Comparison of ENCODE assay signal across 8 cellular contexts in genomic region chr14:104827173-104828055, GRCh38. TPM values are rescaled to one million over a fixed set of nuclear protein-coding genes. Genes with fewer than 3 reads are reported as not detected.
DNase-seq lines count a peak whose midpoint lies in the region; ATAC-seq, FAIRE-seq and TF ChIP-seq lines count a peak whose summit lies in the region.

No MANE protein-coding gene starts in this region.

- WGBS in A549 (ENCODE audit: missing lambda C conversion rate) = 21% methylated on average over 33 of the region's 39 CpGs
- 7 to 9% methylated on average over 29 to 39 of the region's 39 CpGs for whole genome bisulfite sequencing in upper lobe of left lung, 2 donors

- TF ChIP-seq EP300 in A549 (IDR thresholded peaks at IDR 0.05) (no peak), upper lobe of left lung (IDR thresholded peaks at IDR 0.05) (no peak)

- H3K36me3 ChIP-seq in upper lobe of left lung = no peaks in the 10 kb centered on the region

- H3K4me3 ChIP-seq in A549 (peak overlapping the region; percentile 45), epithelial cell of proximal tubule (ENCODE audit: low read depth, low read length) (peak overlapping the region; percentile 61), upper lobe of left lung (peak overlapping the region; percentile 35 to 64 (median 50))

- no peaks in the 10 kb centered on the region for H3K27me3 ChIP-seq in upper lobe of left lung

- H3K36me3 Mint-ChIP-seq in activated CD8-positive, alpha-beta T cell treated with anti-CD3 and anti-CD28 coated beads for 36 hours (ENCODE audit: low read depth) = no peaks in the 10 kb centered on the region
- H3K36me3 Mint-ChIP-seq in natural killer cell = no peaks in the 10 kb centered on the region

- DNase-seq in A549 (ENCODE audit: low read depth in 1 of 2, low spot score in 1 of 2) (peak; percentile 76 to 93), NCI-H526 (lab: John Stamatoyannopoulos, UW) (peak; percentile 62 to 82), epithelial cell of proximal tubule (ENCODE audit: low read depth) (no peak), natural killer cell (peak; percentile 45), upper lobe of left lung (peak; percentile 55 to 89)
- DNase-seq in activated CD8-positive, alpha-beta T cell treated with anti-CD3 and anti-CD28 coated beads for 36 hours = peak; percentile 70

- TF ChIP-seq POLR2A in A549 (IDR thresholded peaks at IDR 0.05; ENCODE audit: low read length) (no peak), upper lobe of left lung (IDR thresholded peaks at IDR 0.05) (no peak)

- peak overlapping the region; percentile 95 for H3K4me2 ChIP-seq in A549

- peak overlapping the region; percentile 64 for H3K4me3 Mint-ChIP-seq in activated CD8-positive, alpha-beta T cell treated with anti-CD3 and anti-CD28 coated beads for 36 hours
- H3K4me3 Mint-ChIP-seq in natural killer cell = peak overlapping the region; percentile 86

- intact Hi-C loops in activated CD8-positive, alpha-beta T cell treated with anti-CD3 and anti-CD28 coated beads for 36 hours (cut with micrococcal nuclease) = no loop called here
- intact Hi-C loops in natural killer cell (cut with micrococcal nuclease) = no loop called here

- no peaks in the 10 kb centered on the region for H3K9me3 ChIP-seq in A549
- H3K9me3 ChIP-seq in upper lobe of left lung = no peaks in the 10 kb centered on the region

- peaks cover 13% of the 10 kb centered on the region for H3K27me3 Mint-ChIP-seq in activated CD8-positive, alpha-beta T cell treated with anti-CD3 and anti-CD28 coated beads for 36 hours
- H3K27me3 Mint-ChIP-seq in natural killer cell (ENCODE audit: low read depth in 2 of 2) = peaks cover 0 to 13% of the 10 kb centered on the region in 2 donors

- H3K27ac Mint-ChIP-seq in activated CD8-positive, alpha-beta T cell treated with anti-CD3 and anti-CD28 coated beads for 36 hours = no peak overlapping the region
- peak overlapping the region in 1 of 2 donors; percentile 44 for H3K27ac Mint-ChIP-seq in natural killer cell

- CTCF ChIA-PET in A549 (lab: Yijun Ruan, JAX) = interaction anchor here (0.6 to 4.2 kb wide), 19 partner anchors 11 to 102 kb away, joined by 3 to 88 read pairs (median 7); partner anchors contain the start of genes SIVA1 and ZBTB42
- CTCF ChIA-PET in activated CD8-positive, alpha-beta T cell treated with anti-CD3 and anti-CD28 coated beads for 36 hours (lab: Charles Lee) = interaction anchor here (1.0 to 3.5 kb wide), 8 partner anchors 14 to 76 kb away, joined by 3 to 79 read pairs (median 6); partner anchors contain the start of gene SIVA1

- FAIRE-seq in A549 (lab: Jason Lieb, UNC) = no peak

- H3K4me1 ChIP-seq in A549 (peaks cover 9% of the 10 kb centered on the region; the same call in 2 of the 3 replicates), upper lobe of left lung (peaks cover 19 to 25% (median 21%) of the 10 kb centered on the region in 4 donors)

- H3K4me1 Mint-ChIP-seq in activated CD8-positive, alpha-beta T cell treated with anti-CD3 and anti-CD28 coated beads for 36 hours (ENCODE audit: low read depth) = peaks cover 16% of the 10 kb centered on the region
- peaks cover 7 to 23% of the 10 kb centered on the region in 2 donors for H3K4me1 Mint-ChIP-seq in natural killer cell

- peak; percentile 34 to 42 for TF ChIP-seq RAD21 in A549 (conservative IDR thresholded peaks at IDR 0.05 in 1 of 2, IDR thresholded peaks at IDR 0.05 in 1 of 2)

- peaks cover 6% of the 10 kb centered on the region for H3K9me3 Mint-ChIP-seq in activated CD8-positive, alpha-beta T cell treated with anti-CD3 and anti-CD28 coated beads for 36 hours
- peaks cover 0 to 6% of the 10 kb centered on the region in 2 donors for H3K9me3 Mint-ChIP-seq in natural killer cell

- H3K27ac ChIP-seq in A549 = peak overlapping the region; percentile 43 to 83
- H3K27ac ChIP-seq in upper lobe of left lung = peak overlapping the region in 2 of 4 donors; percentile 48 to 49

- TF ChIP-seq CTCF in A549 (IDR thresholded peaks at IDR 0.05) = peak; percentile 39; the same call in 2 of the 3 replicates
- TF ChIP-seq CTCF in activated CD8-positive, alpha-beta T cell treated with anti-CD3 and anti-CD28 coated beads for 36 hours (IDR thresholded peaks at IDR 0.05) = peak; percentile 63
- TF ChIP-seq CTCF in epithelial cell of proximal tubule (conservative IDR thresholded peaks at IDR 0.05; ENCODE audit: low read depth, low read length) = peak; percentile 57
- peak; percentile 50 for TF ChIP-seq CTCF in natural killer cell (IDR thresholded peaks at IDR 0.05)
- TF ChIP-seq CTCF in upper lobe of left lung (IDR thresholded peaks at IDR 0.05) = peak; percentile 34 to 71 (median 50)

- POLR2A ChIA-PET in A549 (lab: Yijun Ruan, JAX) = interaction anchor here (0.5 kb wide), 1 partner anchor 158 kb away, joined by 4 read pairs; no protein-coding TSS in a partner anchor
- POLR2A ChIA-PET in activated CD8-positive, alpha-beta T cell treated with anti-CD3 and anti-CD28 coated beads for 36 hours (lab: Charles Lee) = interaction anchor here (1.1 kb wide), 1 partner anchor 33 kb away, joined by 3 read pairs; no protein-coding TSS in a partner anchor

- ATAC-seq in A549 = peak; percentile 86 to 91
- ATAC-seq in GM19043 (IDR thresholded peaks at IDR 0.05; ENCODE audit: low read depth, unreplicated experiment) = peak; percentile 49
- ATAC-seq in activated CD8-positive, alpha-beta T cell treated with anti-CD3 and anti-CD28 coated beads for 36 hours = peak; percentile 79
- ATAC-seq in natural killer cell = peak; percentile 59 to 68 (median 66)
- ATAC-seq in upper lobe of left lung (ENCODE audit: low FRiP score in 2 of 2) = peak; percentile 65 to 83
- ATAC-seq in HG02610 (IDR thresholded peaks at IDR 0.05; ENCODE audit: unreplicated experiment) = no peak

TF ChIP-seq in A549, 52 proteins besides CTCF, POLR2A, EP300 and RAD21:
- TF ChIP-seq MAFK (IDR thresholded peaks at IDR 0.05; ENCODE audit: partially characterized antibody) (no peak), E2F6 (IDR thresholded peaks at IDR 0.05; ENCODE audit: borderline replicate concordance, low read depth) (no peak), SMC3 (IDR thresholded peaks at IDR 0.05) (peak; percentile 34; the same call in 1 of the 3 replicates), RFX5 (IDR thresholded peaks at IDR 0.05) (no peak)

RNA-seq across cellular contexts. Expression of gene ZBTB42, which starts 26.5 kb away (rescaled TPM):
- polyA plus RNA-seq in A549 (2011; rRNA removed) = 1.6 and 2.1 TPM in 2 replicates
- 1.6 and 2.9 TPM in 2 replicates for polyA plus RNA-seq in A549 (2012; cell fraction: cytosol; rRNA removed)
- 2.3 and 2.9 TPM in 2 replicates for polyA plus RNA-seq in A549 (2012; cell fraction: nucleus; rRNA removed)
- 2.3 to 3.1 TPM (median 2.6 TPM) in 3 replicates for polyA plus RNA-seq in A549 (2017; fragmentation: RNase III; extraction: RNeasy Plus Mini Kit Qiagen cat#74134 plus additional on column Dnase treatment)
- 3.9 and 4.1 TPM in 2 replicates for polyA minus RNA-seq in A549 (2011; rRNA and poly(A)+ RNA removed)
- 1 to 10 TPM; 1.3 TPM for total RNA-seq in activated CD8-positive, alpha-beta T cell treated with anti-CD3 and anti-CD28 coated beads for 36 hours
- 5.4 and 7.8 TPM in 2 replicates for total RNA-seq in epithelial cell of proximal tubule
- total RNA-seq in natural killer cell = 1 to 10 TPM; 3.6 to 4.5 (median 3.7) TPM
- 10 to 100 TPM; 13.9 to 24.8 (median 20.9) TPM for total RNA-seq in upper lobe of left lung

RNA-seq across cellular contexts. Expression of gene AKT1, which starts 31.9 kb away (rescaled TPM):
- 66.0 and 70.2 TPM in 2 replicates for polyA plus RNA-seq in A549 (2011; rRNA removed)
- 164 and 170 TPM in 2 replicates for polyA plus RNA-seq in A549 (2012; cell fraction: cytosol; rRNA removed)
- 315 and 328 TPM in 2 replicates for polyA plus RNA-seq in A549 (2012; cell fraction: nucleus; rRNA removed)
- 87.1 to 93.8 TPM (median 93.0 TPM) in 3 replicates for polyA plus RNA-seq in A549 (2017; fragmentation: RNase III; extraction: RNeasy Plus Mini Kit Qiagen cat#74134 plus additional on column Dnase treatment)
- 138 and 139 TPM in 2 replicates for polyA minus RNA-seq in A549 (2011; rRNA and poly(A)+ RNA removed)
- 100 to 1,000 TPM; 116 to 121 TPM for total RNA-seq in activated CD8-positive, alpha-beta T cell treated with anti-CD3 and anti-CD28 coated beads for 36 hours
- 162 and 203 TPM in 2 replicates for total RNA-seq in epithelial cell of proximal tubule
- total RNA-seq in natural killer cell = 100 to 1,000 TPM; 152 to 163 (median 153) TPM
- 100 to 1,000 TPM; 122 to 283 (median 191) TPM for total RNA-seq in upper lobe of left lung

RNA-seq across cellular contexts. Expression of gene CEP170B, which starts 37.7 kb away (rescaled TPM):
- polyA plus RNA-seq in A549 (2011; rRNA removed) (3.9 and 4.5 TPM in 2 replicates), A549 (2017; fragmentation: RNase III; extraction: RNeasy Plus Mini Kit Qiagen cat#74134 plus additional on column Dnase treatment) (13.1 to 14.3 TPM (median 13.5 TPM) in 3 replicates)
- polyA plus RNA-seq in A549 (2012; cell fraction: cytosol; rRNA removed) = 8.7 and 12.5 TPM in 2 replicates
- 59.0 and 71.9 TPM in 2 replicates for polyA plus RNA-seq in A549 (2012; cell fraction: nucleus; rRNA removed)
- polyA minus RNA-seq in A549 (2011; rRNA and poly(A)+ RNA removed) = 3.8 and 4.3 TPM in 2 replicates
- total RNA-seq in activated CD8-positive, alpha-beta T cell treated with anti-CD3 and anti-CD28 coated beads for 36 hours = 1 to 10 TPM; 2.2 to 2.3 TPM
- total RNA-seq in epithelial cell of proximal tubule (28.9 and 30.9 TPM in 2 replicates), natural killer cell (under 1 TPM; 0.24 to 0.72 (median 0.30) TPM), upper lobe of left lung (10 to 100 TPM; 24.2 to 57.8 (median 35.6) TPM)
